In the genomic region with DNA sequence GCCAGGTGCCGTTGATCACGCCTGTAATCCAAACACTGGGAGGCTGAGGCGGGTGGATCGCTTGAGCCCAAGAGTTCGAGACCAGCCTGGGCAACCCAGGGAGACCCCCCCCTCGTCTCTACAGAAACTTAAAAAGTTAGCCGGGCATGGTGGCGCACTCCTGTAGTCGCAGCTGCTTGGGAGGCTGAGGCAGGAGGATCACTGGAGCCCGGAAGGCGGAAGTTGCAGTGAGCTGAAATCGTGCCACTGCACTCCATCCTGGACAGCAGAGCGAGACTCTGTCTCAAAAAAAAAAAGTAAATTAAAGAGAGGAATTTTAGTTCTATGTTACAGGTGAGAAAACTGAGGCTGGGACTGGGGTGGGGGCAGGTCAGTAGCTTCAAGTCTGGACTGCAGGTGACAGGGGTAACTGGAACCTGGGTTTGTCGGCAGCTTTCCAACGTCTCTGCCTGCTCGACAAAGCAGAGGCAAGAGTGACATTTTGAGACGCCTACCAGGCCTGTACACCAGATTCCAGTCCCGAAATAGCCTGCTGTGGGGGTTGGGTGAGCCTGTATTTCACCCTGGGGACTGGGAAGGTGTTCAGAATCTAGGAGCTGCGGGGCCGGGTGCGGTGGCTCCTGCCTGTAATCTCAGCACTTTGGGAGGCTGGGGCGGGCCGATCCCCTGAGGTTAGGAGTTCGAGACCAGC, we compare ENCODE assay signal across 8 cellular contexts. TPM values are rescaled to one million over a fixed set of nuclear protein-coding genes. Genes with fewer than 3 reads are reported as not detected.
DNase-seq lines count a peak whose midpoint lies in the region; ATAC-seq and TF ChIP-seq lines count a peak whose summit lies in the region.

No MANE protein-coding gene starts in this region.

- CTCF ChIA-PET in Caco-2 (lab: Charles Lee): no interaction called here
- CTCF ChIA-PET in WTC11 (lab: Charles Lee): interaction anchor here (0.5 to 1.6 kb wide), 5 partner anchors 9 to 67 kb away, joined by 3 to 9 read pairs (median 4); no protein-coding TSS in a partner anchor

- H3K27ac Mint-ChIP-seq in Caco-2 (ENCODE audit: unreplicated experiment) (peak overlapping the region; percentile 93), WTC11 (peak overlapping the region; percentile 65)

- H3K9me3 Mint-ChIP-seq in Caco-2 (ENCODE audit: unreplicated experiment) (no peaks in the 10 kb centered on the region), WTC11 (no peaks in the 10 kb centered on the region)

- BruUV-seq in Caco-2 (replicated peaks; lab: Mats Ljungman, UMichigan): no TSS peak

- peak overlapping the region; percentile 91 for H3K4me3 Mint-ChIP-seq in Caco-2 (ENCODE audit: unreplicated experiment)
- H3K4me3 Mint-ChIP-seq in WTC11: peak overlapping the region; percentile 92

- no peaks in the 10 kb centered on the region for H3K9me3 ChIP-seq in Caco-2

- peaks cover 20% of the 10 kb centered on the region for H3K4me1 Mint-ChIP-seq in Caco-2 (ENCODE audit: low read depth, unreplicated experiment)
- peaks cover 30% of the 10 kb centered on the region for H3K4me1 Mint-ChIP-seq in WTC11

- intact Hi-C loops in Caco-2 (cut with micrococcal nuclease; ENCODE audit: unreplicated experiment): no loop called here
- intact Hi-C loops in Right ventricle myocardium inferior (cut with DNase I): loop anchor here (5.0 kb wide), 1 partner anchor 32 kb away; the partner anchor contains the start of gene NOP53
- intact Hi-C loops in posterior cingulate gyrus (cut with DNase I): no loop called here

- peaks cover 3% of the 10 kb centered on the region for H3K36me3 ChIP-seq in Caco-2 (ENCODE audit: control insufficient read depth, insufficient read depth, low read length)

- ATAC-seq in WTC11: no peak
- ATAC-seq in Right ventricle myocardium inferior: peak; percentile 73
- ATAC-seq in GM21576 (IDR thresholded peaks at IDR 0.05; ENCODE audit: unreplicated experiment): no peak
- ATAC-seq in HG03571 (IDR thresholded peaks at IDR 0.05; ENCODE audit: unreplicated experiment): no peak

- DNase-seq in Caco-2: no peak
- no peak for DNase-seq in WTC11 (ENCODE audit: low spot score)
- DNase-seq in Right ventricle myocardium inferior (ENCODE audit: missing footprints): no peak
- DNase-seq in posterior cingulate gyrus: peak; percentile 27 to 91 (median 51)
- DNase-seq in NCI-H2196 (lab: John Stamatoyannopoulos, UW; ENCODE audit: unreplicated experiment): no peak
- DNase-seq in HK-2 (ENCODE audit: unreplicated experiment): no peak

- H3K36me3 Mint-ChIP-seq in Caco-2 (ENCODE audit: insufficient read depth, unreplicated experiment): peaks cover 40% of the 10 kb centered on the region
- H3K36me3 Mint-ChIP-seq in WTC11: peaks cover 39% of the 10 kb centered on the region

- H3K4me1 ChIP-seq in Caco-2: peaks cover 14% of the 10 kb centered on the region

- POLR2A ChIA-PET in Caco-2 (lab: Charles Lee) (no interaction called here), WTC11 (lab: Charles Lee) (interaction anchor here (0.7 to 1.2 kb wide), 2 partner anchors 9 to 14 kb away, joined by 3 to 4 read pairs; no protein-coding TSS in a partner anchor)

- TF ChIP-seq CTCF in Caco-2 (IDR thresholded peaks at IDR 0.05; ENCODE audit: insufficient read depth in 1 of 2, low read depth in 1 of 2, low read length in 1 of 2, severe bottlenecking in 1 of 2, unreplicated experiment in 1 of 2) (no peak), WTC11 (IDR thresholded peaks at IDR 0.05) (no peak)

- no peaks in the 10 kb centered on the region for H3K27me3 Mint-ChIP-seq in Caco-2 (ENCODE audit: insufficient read depth, unreplicated experiment)
- no peaks in the 10 kb centered on the region for H3K27me3 Mint-ChIP-seq in WTC11 (ENCODE audit: low read depth)

- H3K4me3 ChIP-seq in Caco-2 (ENCODE audit: low read depth, low read length): peak overlapping the region; percentile 97

- H3K27me3 ChIP-seq in Caco-2 (replicated peaks; ENCODE audit: control insufficient read depth, insufficient read depth, low read length): no peaks in the 10 kb centered on the region

TF ChIP-seq in WTC11, 78 proteins besides CTCF, POLR2A, EP300 and RAD21:
- TF ChIP-seq, protein P1, sequence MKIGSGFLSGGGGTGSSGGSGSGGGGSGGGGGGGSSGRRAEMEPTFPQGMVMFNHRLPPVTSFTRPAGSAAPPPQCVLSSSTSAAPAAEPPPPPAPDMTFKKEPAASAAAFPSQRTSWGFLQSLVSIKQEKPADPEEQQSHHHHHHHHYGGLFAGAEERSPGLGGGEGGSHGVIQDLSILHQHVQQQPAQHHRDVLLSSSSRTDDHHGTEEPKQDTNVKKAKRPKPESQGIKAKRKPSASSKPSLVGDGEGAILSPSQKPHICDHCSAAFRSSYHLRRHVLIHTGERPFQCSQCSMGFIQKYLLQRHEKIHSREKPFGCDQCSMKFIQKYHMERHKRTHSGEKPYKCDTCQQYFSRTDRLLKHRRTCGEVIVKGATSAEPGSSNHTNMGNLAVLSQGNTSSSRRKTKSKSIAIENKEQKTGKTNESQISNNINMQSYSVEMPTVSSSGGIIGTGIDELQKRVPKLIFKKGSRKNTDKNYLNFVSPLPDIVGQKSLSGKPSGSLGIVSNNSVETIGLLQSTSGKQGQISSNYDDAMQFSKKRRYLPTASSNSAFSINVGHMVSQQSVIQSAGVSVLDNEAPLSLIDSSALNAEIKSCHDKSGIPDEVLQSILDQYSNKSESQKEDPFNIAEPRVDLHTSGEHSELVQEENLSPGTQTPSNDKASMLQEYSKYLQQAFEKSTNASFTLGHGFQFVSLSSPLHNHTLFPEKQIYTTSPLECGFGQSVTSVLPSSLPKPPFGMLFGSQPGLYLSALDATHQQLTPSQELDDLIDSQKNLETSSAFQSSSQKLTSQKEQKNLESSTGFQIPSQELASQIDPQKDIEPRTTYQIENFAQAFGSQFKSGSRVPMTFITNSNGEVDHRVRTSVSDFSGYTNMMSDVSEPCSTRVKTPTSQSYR (CRISPR knock-in tag; IDR thresholded peaks at IDR 0.05): no peak
- no peak for TF ChIP-seq ZNF219 (CRISPR knock-in tag; IDR thresholded peaks at IDR 0.05; ENCODE audit: borderline replicate concordance)

RNA-seq across cellular contexts. Expression of gene SELENOW, which starts 1.2 kb away (rescaled TPM):
- total RNA-seq in Caco-2 (2022) (110 and 119 TPM in 2 replicates), WTC11 (2021) (391 to 430 TPM (median 422 TPM) in 3 replicates), Right ventricle myocardium inferior (1,425 TPM)

RNA-seq across cellular contexts. Expression of gene TPRX1, which starts 24.7 kb away (rescaled TPM):
- total RNA-seq in Caco-2 (2022) (not detected in 2 replicates), WTC11 (2021) (not detected in 3 replicates), Right ventricle myocardium inferior (not detected)

RNA-seq across cellular contexts. Expression of gene NOP53, which starts 34.3 kb away (rescaled TPM):
- 347 and 360 TPM in 2 replicates for total RNA-seq in Caco-2 (2022)
- 289 to 315 TPM (median 310 TPM) in 3 replicates for total RNA-seq in WTC11 (2021)
- total RNA-seq in Right ventricle myocardium inferior: 172 TPM

RNA-seq across cellular contexts. Expression of gene CRX, which starts 42.1 kb away (rescaled TPM):
- total RNA-seq in Caco-2 (2022) (not detected in 2 replicates), WTC11 (2021) (0.17 to 0.53 TPM (median 0.25 TPM) in 3 replicates), Right ventricle myocardium inferior (not detected)

Comparison
In these comparisons a context has a peak if more than half of its experiments do, and no peak if none do; other contexts are left out.
1. DNase-seq: peak in posterior cingulate gyrus (10 of 10); none in Caco-2 (0 of 2), WTC11 (single experiment), Right ventricle myocardium inferior (single experiment), NCI-H2196 (single experiment) and HK-2 (single experiment).